In genomic region chr5:74957029-74957781, GRCh38 we compare ENCODE assay signal across 23 cellular contexts.
"Had no signal": no experiment of that assay in that cellular context is flagged by ENCODE, and none has a peak within 500 bp of the region (broad histone marks: within the 10 kb centered on the region; RNA-seq: fewer than 3 reads in every experiment).

No MANE protein-coding gene starts in this region.

- ATAC-seq: activated naive CD4-positive, alpha-beta T cell treated with anti-CD3 and anti-CD28 coated beads, Interleukin-2, amount 50 U/mL, for 72 hours; activated T-helper 17 cell treated with anti-CD3 and anti-CD28 coated beads, Interleukin-2, amount 50 U/mL, for 72 hours; effector memory CD8-positive, alpha-beta T cell; gastroesophageal sphincter; lower lobe of right lung; natural killer cell; right cardiac atrium; stimulated activated naive CD8-positive, alpha-beta T cell treated with anti-CD3 and anti-CD28 coated beads, Interleukin-15, amount 100 ng/mL, for 72 hours had no signal

- H3K27me3 ChIP-seq: ascending aorta, dorsolateral prefrontal cortex, esophagus squamous epithelium, gastroesophageal sphincter, ovary, suprapubic skin, tibial nerve, uterus had no signal

- H3K36me3 Mint-ChIP-seq: natural killer cell had no signal

- H3K36me3 ChIP-seq: ascending aorta, esophagus squamous epithelium, gastroesophageal sphincter, lower lobe of right lung, ovary, suprapubic skin, tibial nerve, uterus, WERI-Rb-1 had no signal

- H3K9me3 ChIP-seq: ascending aorta, esophagus squamous epithelium, gastroesophageal sphincter, lower lobe of right lung, ovary, suprapubic skin, tibial nerve, uterus had no signal

- DNase-seq: activated CD4-positive, alpha-beta T cell treated with anti-CD3 and anti-CD28 coated beads, Interleukin-2, amount 50 U/mL, for 1 hour; activated CD4-positive, CD25-positive, alpha-beta regulatory T cell treated with anti-CD3 and anti-CD28 coated beads, Interleukin-2, amount 50 U/mL, for 72 hours; activated T-cell treated with anti-CD3 and anti-CD28 coated beads, Interleukin-2, amount 50 U/mL, for 24 hours; dorsolateral prefrontal cortex; effector memory CD8-positive, alpha-beta T cell; esophagus squamous epithelium; head of caudate nucleus; lower lobe of right lung; natural killer cell; ovary; right cardiac atrium; stimulated activated CD4-positive, alpha-beta T cell treated with anti-CD3 and anti-CD28 coated beads, Interleukin-1b, Interleukin-23, amount 100 ng/mL, for 48 hours; stimulated activated naive CD8-positive, alpha-beta T cell treated with anti-CD3 and anti-CD28 coated beads, Interleukin-15, amount 100 ng/mL, for 72 hours; T-helper 1 cell; uterus; WERI-Rb-1 had no signal

- H3K9me3 Mint-ChIP-seq: activated T-cell treated with anti-CD3 and anti-CD28 coated beads, Interleukin-2, amount 50 U/mL, for 24 hours; activated T-helper 17 cell treated with anti-CD3 and anti-CD28 coated beads, Interleukin-2, amount 50 U/mL, for 72 hours; central memory CD8-positive, alpha-beta T cell; effector memory CD8-positive, alpha-beta T cell had no signal

- H3K27ac ChIP-seq: ascending aorta, dorsolateral prefrontal cortex, esophagus squamous epithelium, gastroesophageal sphincter, lower lobe of right lung, ovary, suprapubic skin, tibial nerve, uterus, WERI-Rb-1 had no signal

- H3K4me1 ChIP-seq: ascending aorta, esophagus squamous epithelium, gastroesophageal sphincter, lower lobe of right lung, tibial nerve, uterus had no signal

- H3K27me3 Mint-ChIP-seq: activated T-cell treated with anti-CD3 and anti-CD28 coated beads, Interleukin-2, amount 50 U/mL, for 24 hours; central memory CD8-positive, alpha-beta T cell; stimulated activated naive CD8-positive, alpha-beta T cell treated with anti-CD3 and anti-CD28 coated beads, Interleukin-15, amount 100 ng/mL, for 72 hours had no signal

- H3K4me3 Mint-ChIP-seq: activated T-cell treated with anti-CD3 and anti-CD28 coated beads, Interleukin-2, amount 50 U/mL, for 24 hours; activated T-helper 17 cell treated with anti-CD3 and anti-CD28 coated beads, Interleukin-2, amount 50 U/mL, for 72 hours; central memory CD8-positive, alpha-beta T cell; effector memory CD8-positive, alpha-beta T cell; natural killer cell; stimulated activated naive CD8-positive, alpha-beta T cell treated with anti-CD3 and anti-CD28 coated beads, Interleukin-15, amount 100 ng/mL, for 72 hours had no signal

- H3K4me3 ChIP-seq: ascending aorta, dorsolateral prefrontal cortex, esophagus squamous epithelium, gastroesophageal sphincter, lower lobe of right lung, ovary, suprapubic skin, tibial nerve, uterus had no signal

- H3K4me1 Mint-ChIP-seq: natural killer cell had no signal

- H3K27ac Mint-ChIP-seq: activated T-cell treated with anti-CD3 and anti-CD28 coated beads, Interleukin-2, amount 50 U/mL, for 24 hours; activated T-helper 17 cell treated with anti-CD3 and anti-CD28 coated beads, Interleukin-2, amount 50 U/mL, for 72 hours; effector memory CD8-positive, alpha-beta T cell; natural killer cell; stimulated activated naive CD8-positive, alpha-beta T cell treated with anti-CD3 and anti-CD28 coated beads, Interleukin-15, amount 100 ng/mL, for 72 hours had no signal
